Comparison of ENCODE assay signal across 23 cellular contexts in the genomic region with DNA sequence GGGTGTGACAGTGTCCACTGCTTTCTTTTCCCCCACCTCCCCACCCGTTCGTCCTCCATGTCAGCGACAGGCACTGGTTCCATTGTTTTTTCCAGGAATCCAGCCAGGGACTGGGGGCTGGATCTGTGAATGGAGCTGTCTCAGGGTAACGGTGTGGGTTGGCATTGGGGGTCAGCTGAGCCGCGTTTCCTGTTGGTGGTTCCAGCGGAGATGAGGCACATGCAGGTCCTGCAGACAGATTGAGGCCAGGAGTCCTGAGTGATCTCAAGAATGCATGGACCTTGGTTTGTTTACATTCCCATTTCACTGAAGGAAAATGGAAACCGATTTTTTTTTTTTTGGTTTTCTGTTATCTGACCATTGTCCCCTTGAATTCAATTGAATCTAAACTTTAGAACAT.
"Had no signal": no experiment of that assay in that cellular context is flagged by ENCODE, and none has a peak within 500 bp of the region (broad histone marks: within the 10 kb centered on the region; RNA-seq: fewer than 3 reads in every experiment).

No MANE protein-coding gene starts in this region.

- H3K36me3 ChIP-seq: esophagus muscularis mucosa, gastroesophageal sphincter, heart left ventricle, left lung, lower lobe of right lung had no signal

- H3K4me1 ChIP-seq: esophagus muscularis mucosa, foreskin keratinocyte, gastroesophageal sphincter, heart left ventricle, left lung, lower lobe of right lung had no signal

- FAIRE-seq: colon, endothelial cell of umbilical vein, frontal cortex, kidney had no signal

- ATAC-seq: foreskin keratinocyte, gastroesophageal sphincter, heart left ventricle, left lung, left ventricle myocardium superior, lower lobe of right lung had no signal

- H3K9me3 ChIP-seq: esophagus muscularis mucosa, gastroesophageal sphincter, heart left ventricle, left lung, lower lobe of right lung had no signal

- H2AFZ ChIP-seq: hepatocyte had no signal

- DNase-seq: dermis blood vessel endothelial cell; dorsolateral prefrontal cortex; effector CD4-positive, alpha-beta T cell; effector memory CD4-positive, alpha-beta T cell; foreskin keratinocyte; heart left ventricle; hypothalamus; immature natural killer cell; islet precursor cell; kidney; kidney glomerular epithelial cell; left lung; left ventricle myocardium superior; lower lobe of right lung; mesendoderm; midbrain had no signal

- H3K27ac ChIP-seq: coronary artery, dorsolateral prefrontal cortex, esophagus muscularis mucosa, foreskin keratinocyte, gastroesophageal sphincter, heart left ventricle, hepatocyte, left lung, lower lobe of right lung had no signal

- H3K79me2 ChIP-seq: hepatocyte had no signal

- H3K27me3 ChIP-seq: foreskin keratinocyte, gastroesophageal sphincter, heart left ventricle, hepatocyte, left lung had no signal

- H3K4me2 ChIP-seq: hepatocyte had no signal

- H3K4me3 ChIP-seq: coronary artery, dorsolateral prefrontal cortex, esophagus muscularis mucosa, gastroesophageal sphincter, heart left ventricle, hepatocyte, left lung, lower lobe of right lung had no signal
